Comparison of ENCODE assay signal across 1 cellular context in genomic region chr5:173172166-173172565, GRCh38.
TF ChIP-seq lines count a peak whose summit lies in the region.

No MANE protein-coding gene starts in this region.

TF ChIP-seq in WTC11, 78 proteins besides CTCF, POLR2A, EP300 and RAD21 (continued from another document):
- TF ChIP-seq PRDM15 (CRISPR knock-in tag; IDR thresholded peaks at IDR 0.05) (no peak), JAZF1 (CRISPR knock-in tag; IDR thresholded peaks at IDR 0.05) (no peak), GTF2I (CRISPR knock-in tag; conservative IDR thresholded peaks at IDR 0.05) (no peak), IRF1 (CRISPR knock-in tag; IDR thresholded peaks at IDR 0.05) (no peak)
TF ChIP-seq in WTC11: peak in this region for 0.
